In genomic region chr1:39692152-39693064, GRCh38 we compare ENCODE assay signal across 2 cellular contexts.
A peak's percentile ranks its signal among the peaks of the same experiment; 100 is the strongest.
TF ChIP-seq lines count a peak whose summit lies in the region.

No MANE protein-coding gene starts in this region.

TF ChIP-seq in A549, 52 proteins besides CTCF, POLR2A, EP300 and RAD21:
- no peak for TF ChIP-seq ATOH8 (CRISPR knock-in tag; IDR thresholded peaks at IDR 0.05; ENCODE audit: low read depth)
- no peak for TF ChIP-seq CHD4 (IDR thresholded peaks at IDR 0.05; ENCODE audit: borderline replicate concordance)
- no peak for TF ChIP-seq HES2 (IDR thresholded peaks at IDR 0.05)
- no peak for TF ChIP-seq PHF8 (IDR thresholded peaks at IDR 0.05; ENCODE audit: borderline replicate concordance, low read depth)
- no peak for TF ChIP-seq NR3C1 (IDR thresholded peaks at IDR 0.05)
- TF ChIP-seq ZFP36 (IDR thresholded peaks at IDR 0.05; ENCODE audit: borderline replicate concordance, partially characterized antibody) = no peak
- no peak for TF ChIP-seq ELK1 (IDR thresholded peaks at IDR 0.05; ENCODE audit: low read depth, low read length)
- TF ChIP-seq TP53 (CRISPR knock-in tag; IDR thresholded peaks at IDR 0.05) = no peak
- TF ChIP-seq SREBF2 (IDR thresholded peaks at IDR 0.05) = no peak
- TF ChIP-seq CBX2 (IDR thresholded peaks at IDR 0.05; ENCODE audit: borderline replicate concordance, low read depth) = no peak
- no peak for TF ChIP-seq BCL3 (IDR thresholded peaks at IDR 0.05)

TF ChIP-seq in K562, 482 proteins besides CTCF, POLR2A, EP300 and RAD21:
- TF ChIP-seq ZNF444 (CRISPR knock-in tag; IDR thresholded peaks at IDR 0.05) = no peak
- TF ChIP-seq L3MBTL2 (IDR thresholded peaks at IDR 0.05) = 0 out of 2 replicates have a peak, but pooled peaks have one; percentile 25
